21 cellular contexts compared by ENCODE assay signal in genomic region chr1:245971711-245972085, GRCh38.
DNase-seq lines count a peak whose midpoint lies in the region; ATAC-seq and TF ChIP-seq lines count a peak whose summit lies in the region.
"Had no signal": no experiment of that assay in that cellular context is flagged by ENCODE, and none has a peak within 500 bp of the region (broad histone marks: within the 10 kb centered on the region; RNA-seq: fewer than 3 reads in every experiment).

No MANE protein-coding gene starts in this region.

- no peak overlapping the region for H2BK120ac ChIP-seq in trophoblast cell (ENCODE audit: insufficient read depth, low read length, poor library complexity)

- H3K27me3 Mint-ChIP-seq in HFFc6 (ENCODE audit: insufficient read depth) (peaks cover 3% of the 10 kb centered on the region; the same call in 1 of the 2 replicates), type B pancreatic cell (no peaks in the 10 kb centered on the region)
- H3K27me3 Mint-ChIP-seq: CD4-positive, alpha-beta T cell had no signal

- H3K9me3 Mint-ChIP-seq in HFFc6 (no peaks in the 10 kb centered on the region), type B pancreatic cell (no peaks in the 10 kb centered on the region)
- H3K9me3 Mint-ChIP-seq: CD4-positive, alpha-beta T cell had no signal

- TF ChIP-seq CTCF in AG10803 (conservative IDR thresholded peaks at IDR 0.05; ENCODE audit: low read length) (no peak), HFFc6 (IDR thresholded peaks at IDR 0.05) (no peak), fibroblast of mammary gland (conservative IDR thresholded peaks at IDR 0.05; ENCODE audit: control insufficient read depth, insufficient read depth, low read depth, low read length) (no peak), type B pancreatic cell (conservative IDR thresholded peaks at IDR 0.05) (no peak)

- H2AFZ ChIP-seq in trophoblast cell (ENCODE audit: insufficient read depth, low read length, poor library complexity) = no peak overlapping the region
- H2AFZ ChIP-seq: PC-9 had no signal

- H3K9ac ChIP-seq in trophoblast cell (ENCODE audit: low read length) = no peak overlapping the region

- no peak overlapping the region for H4K91ac ChIP-seq in trophoblast cell (ENCODE audit: low read depth, low read length)

- no peak for ATAC-seq in HG03442 (IDR thresholded peaks at IDR 0.05; ENCODE audit: unreplicated experiment)
- no peak for ATAC-seq in HG03135 (IDR thresholded peaks at IDR 0.05; ENCODE audit: unreplicated experiment)
- ATAC-seq: HepG2 had no signal

- H3K9me3 ChIP-seq in trophoblast cell (ENCODE audit: insufficient read depth, low read depth, low read length) = no peaks in the 10 kb centered on the region

- no peak overlapping the region for H3K27ac ChIP-seq in trophoblast cell (ENCODE audit: low read depth, low read length)
- H3K27ac ChIP-seq: HL-60, PC-9 had no signal

- no peak overlapping the region for H3K14ac ChIP-seq in trophoblast cell (ENCODE audit: low read length)

- H3K27ac Mint-ChIP-seq in HFFc6 = no peak overlapping the region
- no peak overlapping the region for H3K27ac Mint-ChIP-seq in type B pancreatic cell
- H3K27ac Mint-ChIP-seq: CD4-positive, alpha-beta T cell had no signal

- H3K27me3 ChIP-seq in trophoblast cell (ENCODE audit: insufficient read depth, low read length) = no peaks in the 10 kb centered on the region

- no peak overlapping the region for H3K18ac ChIP-seq in trophoblast cell (ENCODE audit: low read length)

- H4K8ac ChIP-seq in trophoblast cell (ENCODE audit: low read depth, low read length) = no peak overlapping the region

- no peak overlapping the region for H2AK5ac ChIP-seq in trophoblast cell (ENCODE audit: low read length)

- H3K4me1 Mint-ChIP-seq in HFFc6 (ENCODE audit: low read depth) (peaks cover 60% of the 10 kb centered on the region), type B pancreatic cell (ENCODE audit: unreplicated experiment) (peaks cover 10% of the 10 kb centered on the region)

- H3K4me1 ChIP-seq in trophoblast cell (ENCODE audit: control insufficient read depth in 1 of 2, insufficient read depth in 2 of 2, low read length in 2 of 2) = peaks cover 0 to 6% of the 10 kb centered on the region in 2 experiments

- no peak overlapping the region for H3K23ac ChIP-seq in trophoblast cell (ENCODE audit: low read length)

- H3K4me3 ChIP-seq in AG10803 (ENCODE audit: low read length) (no peak overlapping the region), fibroblast of mammary gland (ENCODE audit: control insufficient read depth, low read depth, low read length) (no peak overlapping the region), trophoblast cell (ENCODE audit: low read depth, low read length) (no peak overlapping the region)
- H3K4me3 ChIP-seq: PC-9 had no signal

- no peak overlapping the region for H2BK5ac ChIP-seq in trophoblast cell (ENCODE audit: low read depth, low read length, poor library complexity)

- H3K4ac ChIP-seq in trophoblast cell (ENCODE audit: low read depth, low read length) = no peak overlapping the region

- peaks cover 4% of the 10 kb centered on the region for H3K79me1 ChIP-seq in trophoblast cell (ENCODE audit: low read length)

- no CpG with 5 or more reads among the region's 2 CpGs for WGBS in trophoblast cell (ENCODE audit: extremely low coverage, insufficient coverage, insufficient read length)

- H3K36me3 Mint-ChIP-seq in HFFc6 (ENCODE audit: low read depth) = peaks cover 37% of the 10 kb centered on the region
- no peaks in the 10 kb centered on the region for H3K36me3 Mint-ChIP-seq in type B pancreatic cell

- no peak overlapping the region for H3K4me2 ChIP-seq in trophoblast cell (ENCODE audit: low read length)
- H3K4me2 ChIP-seq: PC-9 had no signal

- H3K79me2 ChIP-seq in trophoblast cell (ENCODE audit: control insufficient read depth, insufficient read depth, low read length, poor library complexity) = no peaks in the 10 kb centered on the region

- H2BK12ac ChIP-seq in trophoblast cell (ENCODE audit: low read length) = no peak overlapping the region

- H3K4me3 Mint-ChIP-seq in HFFc6 = no peak overlapping the region
- no peak overlapping the region for H3K4me3 Mint-ChIP-seq in type B pancreatic cell
- H3K4me3 Mint-ChIP-seq: CD4-positive, alpha-beta T cell had no signal

- no peak overlapping the region for H4K12ac ChIP-seq in trophoblast cell (ENCODE audit: low read depth, low read length)

- no peaks in the 10 kb centered on the region for H3K36me3 ChIP-seq in trophoblast cell (ENCODE audit: control insufficient read depth in 1 of 2, insufficient read depth in 2 of 2, low read length in 2 of 2)

- DNase-seq in AG10803 (ENCODE audit: low read depth) (peak; percentile 60), HFFc6 (peak; percentile 59), fibroblast of mammary gland (ENCODE audit: low read depth) (peak; percentile 17), trophoblast cell (peak; percentile 27 to 82), type B pancreatic cell (ENCODE audit: extremely low spot score, unreplicated experiment) (no peak), AML-193 (lab: John Stamatoyannopoulos, UW) (no peak)
- DNase-seq: CD4-positive, alpha-beta T cell; COR-L47; DMS79 treated with DMSO at 0.1 percent for 48 hours; KBM-7; NCI-H1092; NCI-H1436; NCI-H187 treated with DMSO at 0.1 percent for 48 hours; NCI-H748 treated with DMSO at 0.1 percent for 48 hours; PC-9; RPMI8226; SHP77 had no signal

Comparison
In these comparisons a context has a peak if more than half of its experiments do, and no peak if none do; other contexts are left out.
1. DNase-seq: peak in AG10803 (single experiment), HFFc6 (single experiment), fibroblast of mammary gland (single experiment) and trophoblast cell (2 of 2); none in type B pancreatic cell (single experiment) and AML-193 (0 of 2).